Comparison of ENCODE assay signal across 8 cellular contexts in the genomic region with DNA sequence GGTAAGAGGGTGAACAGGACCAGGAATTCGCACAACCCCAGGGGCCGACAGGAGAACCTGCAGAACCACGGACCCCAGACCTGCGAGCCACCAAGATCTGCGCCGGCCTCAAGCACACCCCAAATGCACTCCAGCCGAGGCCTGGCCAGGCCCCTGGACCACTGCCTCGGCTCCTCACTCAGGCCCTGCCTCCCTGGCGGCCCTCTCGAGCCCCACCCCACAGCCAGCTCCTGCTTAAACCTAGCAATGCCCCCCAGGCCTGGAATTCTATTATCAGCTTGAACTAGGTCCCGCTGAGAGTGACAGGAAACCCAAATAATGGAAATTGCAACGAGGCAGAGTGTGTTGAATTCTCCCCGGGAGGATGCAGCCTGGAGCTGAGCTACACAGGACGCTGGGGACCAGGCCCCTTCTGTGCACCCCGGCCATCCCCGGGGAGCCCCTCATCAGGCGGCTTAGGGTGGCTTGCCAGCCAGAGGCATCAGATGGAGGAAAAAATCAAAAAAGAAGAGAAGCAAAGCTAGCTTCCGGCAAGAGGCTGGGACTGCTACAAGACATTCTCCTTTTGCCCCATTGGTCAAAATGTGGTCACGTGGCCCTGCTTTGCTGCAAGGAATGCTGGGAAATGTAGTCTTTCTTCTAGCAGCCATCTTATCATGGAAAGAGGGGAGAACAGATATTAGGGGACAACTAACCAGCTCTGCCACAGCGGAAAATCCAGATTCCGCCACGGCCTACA. TPM values are rescaled to one million over a fixed set of nuclear protein-coding genes. Genes with fewer than 3 reads are reported as not detected.
DNase-seq lines count a peak whose midpoint lies in the region; ATAC-seq and TF ChIP-seq lines count a peak whose summit lies in the region.

No MANE protein-coding gene starts in this region.

- peak overlapping the region; percentile 61 for H3K4me3 ChIP-seq in CD8-positive, alpha-beta memory T cell (ENCODE audit: low read length)
- no peak overlapping the region for H3K4me3 ChIP-seq in lower leg skin (ENCODE audit: low read depth, poor library complexity, severe bottlenecking)

- peaks cover 19% of the 10 kb centered on the region for H3K4me1 ChIP-seq in CD8-positive, alpha-beta memory T cell (ENCODE audit: insufficient read depth, low read length)

- peak overlapping the region; percentile 57 to 78 (median 71) for H3K4me3 Mint-ChIP-seq in CD8-positive, alpha-beta memory T cell

- H3K27ac Mint-ChIP-seq in CD8-positive, alpha-beta memory T cell, result peak overlapping the region in 7 of 8 donors; percentile 15 to 91 (median 75)

- 46 to 54% methylated on average over 20 to 22 of the region's 22 CpGs for WGBS in lower leg skin, 2 donors

- POLR2A ChIA-PET in CD8-positive, alpha-beta memory T cell (lab: Charles Lee), result interaction anchor here (1.0 kb wide), 1 partner anchor 113 kb away, joined by 3 read pairs; no protein-coding TSS in a partner anchor

- ATAC-seq in HG02610 (IDR thresholded peaks at IDR 0.05; ENCODE audit: unreplicated experiment) (peak; percentile 46), HG02798 (IDR thresholded peaks at IDR 0.05; ENCODE audit: poor library complexity, unreplicated experiment) (no peak)

- H3K27me3 Mint-ChIP-seq in CD8-positive, alpha-beta memory T cell, result no peaks in the 10 kb centered on the region

- H3K4me1 Mint-ChIP-seq in CD8-positive, alpha-beta memory T cell, result peaks cover 30 to 32% (median 31%) of the 10 kb centered on the region in 3 donors

- H3K9me3 Mint-ChIP-seq in CD8-positive, alpha-beta memory T cell, result no peaks in the 10 kb centered on the region

- H3K27me3 ChIP-seq in CD8-positive, alpha-beta memory T cell (ENCODE audit: insufficient read depth, low read length, poor library complexity, severe bottlenecking), result no peaks in the 10 kb centered on the region

- CTCF ChIA-PET in CD8-positive, alpha-beta memory T cell (lab: Charles Lee), result interaction anchor here (1.5 to 1.9 kb wide), 3 partner anchors 17 to 114 kb away, joined by 3 to 7 read pairs (median 3); no protein-coding TSS in a partner anchor

- H3K27ac ChIP-seq in CD8-positive, alpha-beta memory T cell (ENCODE audit: low read depth, low read length), result no peak overlapping the region

- H3K9me3 ChIP-seq in CD8-positive, alpha-beta memory T cell (ENCODE audit: low read length), result no peaks in the 10 kb centered on the region

- H3K36me3 Mint-ChIP-seq in CD8-positive, alpha-beta memory T cell, result no peaks in the 10 kb centered on the region

- no peak for TF ChIP-seq CTCF in lower leg skin (IDR thresholded peaks at IDR 0.05)

- intact Hi-C loops in lower leg skin (cut with DNase I; ENCODE audit: low total_unique reads), result no loop called here

- TF ChIP-seq POLR2A in lower leg skin (IDR thresholded peaks at IDR 0.05), result no peak

- DNase-seq in CD8-positive, alpha-beta memory T cell, result peak; percentile 72 to 90 (median 84)
- DNase-seq in NCI-H460 (ENCODE audit: extremely low read depth, low read depth) (peak; percentile 85), dermis microvascular lymphatic vessel endothelial cell (ENCODE audit: low read depth in 2 of 2) (peak; percentile 78 to 83), lower leg skin (ENCODE audit: low spot score in 2 of 2) (peak; percentile 81 to 94)
- DNase-seq in activated CD4-positive, alpha-beta T cell treated with anti-CD3 and anti-CD28 coated beads, Interleukin-2, amount 50 U/mL, for 4 hours, result peak; percentile 75 to 76
- DNase-seq in stimulated activated CD4-positive, alpha-beta T cell treated with anti-CD3 and anti-CD28 coated beads, Interleukin-4, amount 100 ng/mL, for 4 hours, result peak; percentile 72 to 81

- no peaks in the 10 kb centered on the region for H3K36me3 ChIP-seq in CD8-positive, alpha-beta memory T cell (ENCODE audit: insufficient read depth, low read length)

RNA-seq across cellular contexts. Expression of a gene that starts 2.4 kb away (rescaled TPM):
- under 1 TPM in 1 of 2 experiments, not detected in 1; 0.11 TPM for total RNA-seq in CD8-positive, alpha-beta memory T cell
- 0.26 TPM for polyA plus RNA-seq in CD8-positive, alpha-beta memory T cell
- total RNA-seq in NCI-H460 (2014; rRNA removed; shearing (Covaris generic)), result not detected in 2 replicates
- polyA plus RNA-seq in NCI-H460 (2014; cell fraction: nucleus; rRNA removed), result not detected in 2 replicates
- total RNA-seq in dermis microvascular lymphatic vessel endothelial cell, result not detected in 2 replicates
- total RNA-seq in lower leg skin, result not detected

RNA-seq across cellular contexts. Expression of a gene that starts 49.6 kb away (rescaled TPM):
- 1 to 10 TPM; 2.0 to 2.2 TPM for total RNA-seq in CD8-positive, alpha-beta memory T cell
- polyA plus RNA-seq in CD8-positive, alpha-beta memory T cell, result 0.10 TPM
- 23.7 and 26.8 TPM in 2 replicates for total RNA-seq in NCI-H460 (2014; rRNA removed; shearing (Covaris generic))
- 87.7 and 96.1 TPM in 2 replicates for polyA plus RNA-seq in NCI-H460 (2014; cell fraction: nucleus; rRNA removed)
- total RNA-seq in dermis microvascular lymphatic vessel endothelial cell, result 5.3 and 6.7 TPM in 2 replicates
- 1 to 10 TPM; 1.9 to 3.8 (median 3.1) TPM for total RNA-seq in lower leg skin
